Comparison of ENCODE assay signal across 8 cellular contexts in the genomic region with DNA sequence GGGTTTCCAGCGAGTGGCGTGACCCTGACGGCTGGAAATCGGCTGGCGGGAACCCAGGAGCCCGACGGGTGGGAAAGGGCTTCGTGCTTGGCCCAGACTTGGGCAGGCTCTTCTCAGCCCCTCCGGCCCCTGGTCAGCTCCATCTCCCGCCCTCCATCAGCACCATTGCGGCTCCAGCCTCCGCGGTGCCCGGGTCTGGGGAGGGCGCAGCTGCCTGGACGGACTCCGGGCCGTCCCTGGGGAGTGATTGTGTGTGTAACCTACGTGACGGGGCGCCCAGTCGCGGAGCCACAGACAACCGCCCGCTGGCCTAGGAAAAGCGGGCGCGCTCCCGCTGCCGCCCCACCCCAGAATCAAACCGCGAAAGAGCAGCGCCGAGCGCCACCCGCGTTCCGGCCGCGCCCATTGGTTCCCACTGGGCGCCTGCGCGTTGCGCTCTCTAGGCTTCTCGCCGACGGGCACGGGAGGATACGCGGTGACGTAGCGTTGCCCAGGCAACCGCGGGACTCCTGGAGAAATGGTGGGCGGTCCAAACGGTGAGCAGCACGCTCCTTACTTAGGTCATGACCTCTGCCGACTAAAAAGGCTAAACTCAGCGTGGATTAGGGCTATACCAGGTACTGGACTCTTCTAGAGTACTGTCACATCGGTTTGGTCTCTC. TPM values are rescaled to one million over a fixed set of nuclear protein-coding genes. Genes with fewer than 3 reads are reported as not detected.
DNase-seq lines count a peak whose midpoint lies in the region; ATAC-seq and TF ChIP-seq lines count a peak whose summit lies in the region.

Gene CFAP20DC (minus strand): TSS at position 355 of the 661 bp plus-strand sequence. CDS start 394 bp downstream, outside the sequence.

- H3K4me3 ChIP-seq in GM08714 (ENCODE audit: low read length) (peak within 1 kb of the TSS; percentile 43; the same call in 1 of the 2 replicates), HFF-Myc (replicated peaks; ENCODE audit: low read depth, low read length) (peak within 1 kb of the TSS; percentile 56), right cardiac atrium (ENCODE audit: low read length) (peak within 1 kb of the TSS; percentile 65), uterus (peak within 1 kb of the TSS; percentile 50)

- TF ChIP-seq CTCF in HFF-Myc (IDR thresholded peaks at IDR 0.05; ENCODE audit: low read depth, low read length, missing control alignments): no peak
- TF ChIP-seq CTCF in uterus (IDR thresholded peaks at IDR 0.05): no peak

- no peaks in the 10 kb centered on the region for H3K36me3 ChIP-seq in uterus

- DNase-seq in HFF-Myc (ENCODE audit: extremely low read depth, low read depth) (peak; percentile 90), NCI-H1092 (lab: John Stamatoyannopoulos, UW) (peak; percentile 91), T-helper 1 cell (peak; percentile 64 to 94 (median 79)), anterior cingulate cortex (lab: John Stamatoyannopoulos, UW) (peak in 57 of 58 donors; percentile 21 to 85 (median 67)), right cardiac atrium (peak; percentile 97 to 98 (median 97)), pulmonary artery endothelial cell (ENCODE audit: low read depth, low spot score) (peak; percentile 60), uterus (peak; percentile 71 to 78)

- H3K4me1 ChIP-seq in right cardiac atrium (ENCODE audit: control insufficient read depth, insufficient read depth, low read length) (no peaks in the 10 kb centered on the region), uterus (no peaks in the 10 kb centered on the region)

- H3K27ac ChIP-seq in right cardiac atrium (ENCODE audit: low read length) (no peak within 1 kb of the TSS), uterus (peak within 1 kb of the TSS; percentile 39 to 48)

- H3K9me3 ChIP-seq in right cardiac atrium (ENCODE audit: control insufficient read depth, low read length): no peaks in the 10 kb centered on the region
- no peaks in the 10 kb centered on the region for H3K9me3 ChIP-seq in uterus

- intact Hi-C loops in right cardiac atrium (cut with DNase I) (loop anchor here in 3 of 4 donors (5.0 to 10.0 kb wide), 3 partner anchors 405 to 415 kb away; no protein-coding TSS in a partner anchor), uterus (cut with DNase I; ENCODE audit: low total_unique reads) (no loop called here)

- 3% methylated on average over 60 of the region's 60 CpGs for WGBS in right cardiac atrium

- ATAC-seq in right cardiac atrium: peak; percentile 99 to 100

- peak; percentile 33 to 61 for TF ChIP-seq POLR2A in uterus (IDR thresholded peaks at IDR 0.05)

- H3K27me3 ChIP-seq in right cardiac atrium (ENCODE audit: control insufficient read depth, insufficient read depth) (no peaks in the 10 kb centered on the region), uterus (no peaks in the 10 kb centered on the region)

RNA-seq across cellular contexts. Expression of gene CFAP20DC, which starts in this region (rescaled TPM):
- total RNA-seq in right cardiac atrium (under 1 TPM in 3 of 4 donors, not detected in 1; 0.14 to 0.28 (median 0.21) TPM), pulmonary artery endothelial cell (1.1 and 2.3 TPM in 2 replicates), uterus (1 to 10 TPM in 1 of 4 donors, under 1 TPM in 1, not detected in 2; under 0.01 to 5.1 TPM)
- polyA plus RNA-seq in right cardiac atrium: 0.16 TPM

Comparison
In these comparisons a context has a peak if more than half of its experiments do, and no peak if none do; other contexts are left out.
1. Peak in DNase-seq, ATAC-seq and H3K4me3 ChIP-seq in right cardiac atrium; RNA of the gene not detected or under 1 TPM.